Comparison of ENCODE assay signal across 10 cellular contexts in genomic region chr2:159755788-159756187, GRCh38. TPM values are rescaled to one million over a fixed set of nuclear protein-coding genes. Genes with fewer than 3 reads are reported as not detected.
A peak's percentile ranks its signal among the peaks of the same experiment; 100 is the strongest.
DNase-seq lines count a peak whose midpoint lies in the region; ATAC-seq and TF ChIP-seq lines count a peak whose summit lies in the region.
"Had no signal": no experiment of that assay in that cellular context is flagged by ENCODE, and none has a peak within 500 bp of the region (broad histone marks: within the 10 kb centered on the region; RNA-seq: fewer than 3 reads in every experiment).

No MANE protein-coding gene starts in this region.

- ATAC-seq in GM18873 (IDR thresholded peaks at IDR 0.05; ENCODE audit: low FRiP score, unreplicated experiment) (no peak), GM21381 (IDR thresholded peaks at IDR 0.05; ENCODE audit: unreplicated experiment) (no peak)

- H3K79me2 ChIP-seq in MM.1S (ENCODE audit: low read length) (peaks cover 66% of the 10 kb centered on the region), smooth muscle cell (ENCODE audit: low read depth) (peaks cover 85% of the 10 kb centered on the region)

- H3K27ac Mint-ChIP-seq in MCF 10A (ENCODE audit: low read depth, unreplicated experiment): no peak overlapping the region

- H3K36me3 ChIP-seq in breast epithelium (no peaks in the 10 kb centered on the region), MM.1S (replicated peaks; ENCODE audit: insufficient read depth, low read length) (peaks cover 15% of the 10 kb centered on the region; the same call in 1 of the 2 replicates), smooth muscle cell (ENCODE audit: low read depth) (peaks cover 46% of the 10 kb centered on the region)

- H3K9me3 ChIP-seq in breast epithelium (no peaks in the 10 kb centered on the region), MM.1S (replicated peaks; ENCODE audit: insufficient read depth, low read length) (no peaks in the 10 kb centered on the region), smooth muscle cell (replicated peaks; ENCODE audit: low read depth) (no peaks in the 10 kb centered on the region)
- H3K9me3 ChIP-seq: tibial artery had no signal

- H3K4me3 ChIP-seq in breast epithelium: no peak overlapping the region
- no peak overlapping the region for H3K4me3 ChIP-seq in MM.1S (ENCODE audit: low read length)
- no peak overlapping the region for H3K4me3 ChIP-seq in epithelial cell of proximal tubule (ENCODE audit: low read depth, low read length)
- no peak overlapping the region for H3K4me3 ChIP-seq in smooth muscle cell
- H3K4me3 ChIP-seq: tibial artery had no signal

- intact Hi-C loops in MCF 10A (cut with micrococcal nuclease): loop anchor here (5.0 kb wide), 1 partner anchor 212 kb away; no protein-coding TSS in a partner anchor
- intact Hi-C loops in breast epithelium (cut with DNase I; ENCODE audit: low total_unique reads): no loop called here
- intact Hi-C loops in posterior cingulate gyrus (cut with DNase I): no loop called here

- H3K4me2 ChIP-seq in MM.1S (ENCODE audit: low read depth, low read length): no peak overlapping the region
- H3K4me2 ChIP-seq in smooth muscle cell: no peak overlapping the region
- H3K4me2 ChIP-seq: KMS-11 had no signal

- no peaks in the 10 kb centered on the region for H3K27me3 Mint-ChIP-seq in MCF 10A (ENCODE audit: insufficient read depth, unreplicated experiment)

- no peaks in the 10 kb centered on the region for H3K4me1 ChIP-seq in breast epithelium
- H3K4me1 ChIP-seq in MM.1S (ENCODE audit: low read length): no peaks in the 10 kb centered on the region
- H3K4me1 ChIP-seq in smooth muscle cell (ENCODE audit: low read depth): no peaks in the 10 kb centered on the region

- POLR2A ChIA-PET in MCF 10A (lab: Yijun Ruan, JAX): interaction anchor here (0.5 to 1.6 kb wide), 11 partner anchors 9 to 354 kb away, joined by 3 to 9 read pairs (median 3); partner anchors contain the start of gene MARCHF7

- H3K9me3 Mint-ChIP-seq in MCF 10A (ENCODE audit: unreplicated experiment): no peaks in the 10 kb centered on the region

- CTCF ChIA-PET in MCF 10A (lab: Yijun Ruan, JAX): interaction anchor here (0.6 to 1.2 kb wide), 14 partner anchors 11 to 1238 kb away, joined by 3 to 5 read pairs (median 3); no protein-coding TSS in a partner anchor

- H3K27me3 ChIP-seq in breast epithelium (no peaks in the 10 kb centered on the region), MM.1S (replicated peaks; ENCODE audit: insufficient read depth, low read length) (no peaks in the 10 kb centered on the region), smooth muscle cell (ENCODE audit: low read depth) (no peaks in the 10 kb centered on the region)
- H3K27me3 ChIP-seq: tibial artery had no signal

- peak overlapping the region in 1 of 2 donors; percentile 28 for H3K27ac ChIP-seq in breast epithelium
- H3K27ac ChIP-seq in MM.1S (ENCODE audit: low read length): no peak overlapping the region
- peak overlapping the region; percentile 63 for H3K27ac ChIP-seq in smooth muscle cell (ENCODE audit: low read depth)
- H3K27ac ChIP-seq: KMS-11, tibial artery had no signal

- TF ChIP-seq CTCF in MCF 10A (IDR thresholded peaks at IDR 0.05; ENCODE audit: unreplicated experiment) (no peak), breast epithelium (IDR thresholded peaks at IDR 0.05) (no peak), MM.1S (IDR thresholded peaks at IDR 0.05; ENCODE audit: low read length) (peak; percentile 20), epithelial cell of proximal tubule (conservative IDR thresholded peaks at IDR 0.05; ENCODE audit: low read depth, low read length) (peak; percentile 65), smooth muscle cell (IDR thresholded peaks at IDR 0.05; ENCODE audit: borderline replicate concordance, insufficient read depth, poor library complexity, severe bottlenecking) (peak; percentile 37)

- no TSS peak for BruUV-seq in MCF 10A (replicated peaks; lab: Mats Ljungman, UMichigan)

- peaks cover 5% of the 10 kb centered on the region; the same call in 1 of the 2 replicates for H4K20me1 ChIP-seq in MM.1S (ENCODE audit: insufficient read depth, low read length)
- H4K20me1 ChIP-seq in smooth muscle cell (ENCODE audit: low read depth): peaks cover 98% of the 10 kb centered on the region

- H3F3A ChIP-seq in MM.1S (ENCODE audit: insufficient read depth, low read length) (0 out of 2 replicates have a peak, but pooled peaks cover 2% of the 10 kb centered on the region), smooth muscle cell (ENCODE audit: low read depth) (no peaks in the 10 kb centered on the region)

- H3K36me3 Mint-ChIP-seq in MCF 10A (ENCODE audit: insufficient read depth, unreplicated experiment): peaks cover 27% of the 10 kb centered on the region

- no peaks in the 10 kb centered on the region for H3K9me2 ChIP-seq in MM.1S (replicated peaks; ENCODE audit: insufficient read depth, low read length)

- peaks cover 10% of the 10 kb centered on the region for H3K4me1 Mint-ChIP-seq in MCF 10A (ENCODE audit: insufficient read depth, unreplicated experiment)

- peak; percentile 96 for DNase-seq in MCF 10A (ENCODE audit: unreplicated experiment)
- DNase-seq in breast epithelium (ENCODE audit: low spot score in 2 of 2): no peak
- DNase-seq in MM.1S: no peak
- DNase-seq in epithelial cell of proximal tubule (ENCODE audit: low read depth): peak; percentile 64
- DNase-seq in smooth muscle cell (lab: John Stamatoyannopoulos, UW; ENCODE audit: unreplicated experiment): no peak
- DNase-seq in posterior cingulate gyrus: no peak
- DNase-seq: tibial artery had no signal

- H3K4me3 Mint-ChIP-seq in MCF 10A (ENCODE audit: unreplicated experiment): no peak overlapping the region

- H3K9ac ChIP-seq in MM.1S (ENCODE audit: low read length): no peak overlapping the region
- no peak overlapping the region for H3K9ac ChIP-seq in smooth muscle cell (ENCODE audit: low read depth)
- H3K9ac ChIP-seq: KMS-11 had no signal

- H2AFZ ChIP-seq in MM.1S (ENCODE audit: low read length) (no peak overlapping the region), smooth muscle cell (ENCODE audit: low read depth) (no peak overlapping the region)

- TF ChIP-seq POLR2A in breast epithelium (IDR thresholded peaks at IDR 0.05): no peak

RNA-seq across cellular contexts. Expression of gene CD302, which starts 42.2 kb away (rescaled TPM):
- total RNA-seq in MCF 10A (2022) (0.12 and 0.21 TPM in 2 replicates), breast epithelium (100 to 1,000 TPM in 2 of 3 donors, 10 to 100 TPM in 1; 61.0 to 141 (median 105) TPM), epithelial cell of proximal tubule (1.7 and 2.0 TPM in 2 replicates), smooth muscle cell (1.6 and 2.2 TPM in 2 replicates)
- polyA plus RNA-seq in smooth muscle cell: 1.00 and 2.0 TPM in 2 replicates

RNA-seq across cellular contexts. Expression of gene MARCHF7, which starts 43.5 kb away (rescaled TPM):
- total RNA-seq in MCF 10A (2022) (76.0 and 78.4 TPM in 2 replicates), breast epithelium (100 to 1,000 TPM in 2 of 3 donors, 10 to 100 TPM in 1; 85.9 to 154 (median 128) TPM), epithelial cell of proximal tubule (45.0 and 65.7 TPM in 2 replicates), smooth muscle cell (235 and 280 TPM in 2 replicates)
- polyA plus RNA-seq in smooth muscle cell: 97.1 and 110 TPM in 2 replicates

Comparison
In these comparisons a context has a peak if more than half of its experiments do, and no peak if none do; other contexts are left out.
1. DNase-seq: peak in MCF 10A (single experiment) and epithelial cell of proximal tubule (single experiment); none in breast epithelium (0 of 2), MM.1S (single experiment), smooth muscle cell (single experiment) and posterior cingulate gyrus (0 of 10).
2. RNA of gene CD302, which starts 42.2 kb away (total RNA-seq): 61.0 to 141 TPM in breast epithelium; 1.6 to 2.2 TPM in smooth muscle cell, 1.7 to 2.0 TPM in epithelial cell of proximal tubule and 0.12 to 0.21 TPM in MCF 10A; every median in the first group is over 10 times any median in the second.
3. CTCF ChIP-seq: peak in MM.1S (single experiment), epithelial cell of proximal tubule (single experiment) and smooth muscle cell (single experiment); none in MCF 10A (single experiment) and breast epithelium (0 of 3).